ENCODE assay signal across 8 cellular contexts in the genomic region with DNA sequence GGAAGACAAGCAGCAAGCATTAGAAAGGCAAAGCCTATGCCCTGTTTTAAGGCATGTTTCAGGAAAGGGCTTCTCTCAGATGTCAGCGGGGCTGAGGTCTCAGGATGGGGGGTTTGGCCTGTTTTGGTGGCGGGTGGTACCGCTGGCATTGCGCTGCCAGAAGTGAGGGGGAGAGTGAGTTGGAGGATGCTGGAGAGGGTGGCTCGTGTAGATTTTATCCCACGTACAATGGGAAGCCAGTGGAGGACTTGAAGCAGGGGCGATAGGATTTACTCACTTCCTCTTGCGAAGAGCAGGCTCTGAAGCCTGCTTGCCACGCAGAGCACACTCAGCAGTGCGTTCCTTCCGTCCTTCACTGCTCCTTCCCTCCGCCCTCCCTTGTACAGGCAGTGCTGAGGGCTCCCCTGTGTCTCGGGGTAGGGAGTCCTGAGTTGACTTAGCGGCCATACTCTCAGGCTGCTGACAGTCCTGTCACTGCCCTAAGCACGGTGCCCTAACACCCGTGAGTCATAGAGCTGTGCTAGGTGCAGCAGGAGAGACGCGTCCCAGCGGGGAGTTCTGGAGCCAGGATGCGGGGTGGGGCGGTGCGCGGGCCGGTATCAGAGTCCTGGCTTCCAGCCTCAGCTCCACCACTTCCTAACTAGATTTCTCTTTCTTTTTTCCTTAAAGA.
DNase-seq lines count a peak whose midpoint lies in the region; ATAC-seq and TF ChIP-seq lines count a peak whose summit lies in the region.

No MANE protein-coding gene starts in this region.

- H3K4me3 ChIP-seq in mucosa of descending colon, result no peak overlapping the region
- H3K4me3 ChIP-seq in vagina, result peak overlapping the region; percentile 14 to 17

- TF ChIP-seq CTCF in mucosa of descending colon (IDR thresholded peaks at IDR 0.05), result no peak
- TF ChIP-seq CTCF in vagina (IDR thresholded peaks at IDR 0.05), result no peak

- H3K36me3 ChIP-seq in mucosa of descending colon (ENCODE audit: low read depth), result no peaks in the 10 kb centered on the region
- H3K36me3 ChIP-seq in vagina, result no peaks in the 10 kb centered on the region

- intact Hi-C loops in mucosa of descending colon (cut with DNase I, micrococcal nuclease), result loop anchor here in 1 of 2 donors (10.0 kb wide), 3 partner anchors 135 to 1365 kb away; no protein-coding TSS in a partner anchor
- intact Hi-C loops in vagina (cut with DNase I), result no loop called here

- ATAC-seq in HG02884 (IDR thresholded peaks at IDR 0.05; ENCODE audit: unreplicated experiment) (peak; percentile 77), mucosa of descending colon (peak; percentile 85), GM19455 (IDR thresholded peaks at IDR 0.05; ENCODE audit: unreplicated experiment) (no peak)

- H3K9me3 ChIP-seq in mucosa of descending colon, result no peaks in the 10 kb centered on the region
- H3K9me3 ChIP-seq in vagina, result no peaks in the 10 kb centered on the region

- H3K4me1 ChIP-seq in mucosa of descending colon (ENCODE audit: low read depth) (peaks cover 4% of the 10 kb centered on the region), vagina (peaks cover 28% of the 10 kb centered on the region)

- no peaks in the 10 kb centered on the region for H3K27me3 ChIP-seq in vagina

- DNase-seq in EH (ENCODE audit: low read depth), result peak; percentile 72
- peak; percentile 37 for DNase-seq in activated CD4-positive, CD25-positive, alpha-beta regulatory T cell treated with anti-CD3 and anti-CD28 coated beads, Interleukin-2, amount 50 U/mL, for 72 hours
- peak; percentile 22 for DNase-seq in epithelial cell of prostate (ENCODE audit: low read depth, low spot score)
- peak in 2 of 3 donors; percentile 55 to 66 for DNase-seq in mucosa of descending colon
- DNase-seq in vagina (ENCODE audit: extremely low spot score in 2 of 2), result no peak
- no peak for DNase-seq in NCI-H2107 (lab: John Stamatoyannopoulos, UW)

- no peak for TF ChIP-seq POLR2A in vagina (IDR thresholded peaks at IDR 0.05)

- no peak overlapping the region for H3K27ac ChIP-seq in epithelial cell of prostate
- H3K27ac ChIP-seq in vagina, result peak overlapping the region; percentile 49

Comparison
In these comparisons a context has a peak if more than half of its experiments do, and no peak if none do; other contexts are left out.
1. DNase-seq: peak in EH (single experiment), activated CD4-positive, CD25-positive, alpha-beta regulatory T cell treated with anti-CD3 and anti-CD28 coated beads, Interleukin-2, amount 50 U/mL, for 72 hours (single experiment), epithelial cell of prostate (single experiment) and mucosa of descending colon (2 of 3); none in vagina (0 of 2) and NCI-H2107 (single experiment).